In genomic region chr20:3749689-3750639, GRCh38 we compare ENCODE assay signal across 8 cellular contexts. TPM values are rescaled to one million over a fixed set of nuclear protein-coding genes. Genes with fewer than 3 reads are reported as not detected.
DNase-seq lines count a peak whose midpoint lies in the region; ATAC-seq and TF ChIP-seq lines count a peak whose summit lies in the region.

No MANE protein-coding gene starts in this region.

- H3K27me3 Mint-ChIP-seq in activated naive CD8-positive, alpha-beta T cell treated with anti-CD3 and anti-CD28 coated beads, Interleukin-2, amount 50 U/mL, for 24 hours, result peaks cover 8% of the 10 kb centered on the region
- H3K27me3 Mint-ChIP-seq in activated T-helper 2 cell treated with anti-CD3 and anti-CD28 coated beads, Interferon-gamma antibody, Interleukin-2, Interleukin-4, amounts not matched to agents 10 μg/mL and 5 μg/mL and 100 μg/mL, durations not matched to agents 14 hours and 24 hours and 36 hours (ENCODE audit: low read depth), result no peaks in the 10 kb centered on the region

- DNase-seq in NCI-H1694 treated with DMSO at 0.1 percent for 48 hours (lab: John Stamatoyannopoulos, UW) (peak; percentile 78), iPS-NIHi7 (ENCODE audit: extremely low spot score) (peak; percentile 85), NCI-H510A (lab: John Stamatoyannopoulos, UW) (no peak)
- peak; percentile 62 for DNase-seq in activated naive CD8-positive, alpha-beta T cell treated with anti-CD3 and anti-CD28 coated beads, Interleukin-2, amount 50 U/mL, for 24 hours
- peak; percentile 7 to 16 for DNase-seq in stimulated activated CD8-positive, alpha-beta memory T cell treated with anti-CD3 and anti-CD28 coated beads, Interleukin-7, amount 100 ng/mL, for 48 hours (ENCODE audit: extremely low read depth in 1 of 2, low read depth in 1 of 2)
- DNase-seq in activated T-helper 2 cell treated with anti-CD3 and anti-CD28 coated beads, Interferon-gamma antibody, Interleukin-2, Interleukin-4, amounts not matched to agents 10 μg/mL and 5 μg/mL and 100 μg/mL, durations not matched to agents 14 hours and 24 hours and 36 hours (ENCODE audit: low spot score), result no peak

- TF ChIP-seq CTCF in GM12872 (IDR thresholded peaks at IDR 0.05; ENCODE audit: insufficient read depth, low read depth, low read length), result peak; percentile 54

- no peaks in the 10 kb centered on the region for H3K9me3 Mint-ChIP-seq in activated naive CD8-positive, alpha-beta T cell treated with anti-CD3 and anti-CD28 coated beads, Interleukin-2, amount 50 U/mL, for 24 hours
- no peaks in the 10 kb centered on the region for H3K9me3 Mint-ChIP-seq in activated T-helper 2 cell treated with anti-CD3 and anti-CD28 coated beads, Interferon-gamma antibody, Interleukin-2, Interleukin-4, amounts not matched to agents 10 μg/mL and 5 μg/mL and 100 μg/mL, durations not matched to agents 14 hours and 24 hours and 36 hours

- ATAC-seq in activated naive CD8-positive, alpha-beta T cell treated with anti-CD3 and anti-CD28 coated beads, Interleukin-2, amount 50 U/mL, for 24 hours, result peak; percentile 25
- no peak for ATAC-seq in HG02610 (IDR thresholded peaks at IDR 0.05; ENCODE audit: unreplicated experiment)

- no peak overlapping the region for H3K4me3 Mint-ChIP-seq in activated naive CD8-positive, alpha-beta T cell treated with anti-CD3 and anti-CD28 coated beads, Interleukin-2, amount 50 U/mL, for 24 hours
- no peak overlapping the region for H3K4me3 Mint-ChIP-seq in activated T-helper 2 cell treated with anti-CD3 and anti-CD28 coated beads, Interferon-gamma antibody, Interleukin-2, Interleukin-4, amounts not matched to agents 10 μg/mL and 5 μg/mL and 100 μg/mL, durations not matched to agents 14 hours and 24 hours and 36 hours (ENCODE audit: low read depth)

- H3K4me1 Mint-ChIP-seq in activated naive CD8-positive, alpha-beta T cell treated with anti-CD3 and anti-CD28 coated beads, Interleukin-2, amount 50 U/mL, for 24 hours, result peaks cover 16% of the 10 kb centered on the region
- peaks cover 7% of the 10 kb centered on the region for H3K4me1 Mint-ChIP-seq in activated T-helper 2 cell treated with anti-CD3 and anti-CD28 coated beads, Interferon-gamma antibody, Interleukin-2, Interleukin-4, amounts not matched to agents 10 μg/mL and 5 μg/mL and 100 μg/mL, durations not matched to agents 14 hours and 24 hours and 36 hours (ENCODE audit: low read depth)

- intact Hi-C loops in activated T-helper 2 cell treated with anti-CD3 and anti-CD28 coated beads, Interferon-gamma antibody, Interleukin-2, Interleukin-4, amounts not matched to agents 10 μg/mL and 5 μg/mL and 100 μg/mL, durations not matched to agents 14 hours and 24 hours and 36 hours (cut with micrococcal nuclease), result no loop called here

- no peaks in the 10 kb centered on the region for H3K36me3 Mint-ChIP-seq in activated naive CD8-positive, alpha-beta T cell treated with anti-CD3 and anti-CD28 coated beads, Interleukin-2, amount 50 U/mL, for 24 hours (ENCODE audit: low read depth)
- H3K36me3 Mint-ChIP-seq in activated T-helper 2 cell treated with anti-CD3 and anti-CD28 coated beads, Interferon-gamma antibody, Interleukin-2, Interleukin-4, amounts not matched to agents 10 μg/mL and 5 μg/mL and 100 μg/mL, durations not matched to agents 14 hours and 24 hours and 36 hours (ENCODE audit: low read depth), result peaks cover 3% of the 10 kb centered on the region

- H3K27ac Mint-ChIP-seq in activated naive CD8-positive, alpha-beta T cell treated with anti-CD3 and anti-CD28 coated beads, Interleukin-2, amount 50 U/mL, for 24 hours, result no peak overlapping the region
- H3K27ac Mint-ChIP-seq in activated T-helper 2 cell treated with anti-CD3 and anti-CD28 coated beads, Interferon-gamma antibody, Interleukin-2, Interleukin-4, amounts not matched to agents 10 μg/mL and 5 μg/mL and 100 μg/mL, durations not matched to agents 14 hours and 24 hours and 36 hours, result no peak overlapping the region

RNA-seq across cellular contexts. Expression of gene HSPA12B, which starts 17.5 kb away (rescaled TPM):
- total RNA-seq in activated T-helper 2 cell treated with anti-CD3 and anti-CD28 coated beads, Interferon-gamma antibody, Interleukin-2, Interleukin-4, amounts not matched to agents 10 μg/mL and 5 μg/mL and 100 μg/mL, durations not matched to agents 14 hours and 24 hours and 36 hours, result 0.05 TPM in 1 of 2 replicates, not detected in the other

RNA-seq across cellular contexts. Expression of gene ADISSP, which starts 17.6 kb away (rescaled TPM):
- total RNA-seq in activated T-helper 2 cell treated with anti-CD3 and anti-CD28 coated beads, Interferon-gamma antibody, Interleukin-2, Interleukin-4, amounts not matched to agents 10 μg/mL and 5 μg/mL and 100 μg/mL, durations not matched to agents 14 hours and 24 hours and 36 hours, result 55.8 and 56.3 TPM in 2 replicates

RNA-seq across cellular contexts. Expression of gene SPEF1, which starts 31.3 kb away (rescaled TPM):
- not detected in 2 replicates for total RNA-seq in activated T-helper 2 cell treated with anti-CD3 and anti-CD28 coated beads, Interferon-gamma antibody, Interleukin-2, Interleukin-4, amounts not matched to agents 10 μg/mL and 5 μg/mL and 100 μg/mL, durations not matched to agents 14 hours and 24 hours and 36 hours

RNA-seq across cellular contexts. Expression of gene CENPB, which starts 36.6 kb away (rescaled TPM):
- 66.1 and 68.9 TPM in 2 replicates for total RNA-seq in activated T-helper 2 cell treated with anti-CD3 and anti-CD28 coated beads, Interferon-gamma antibody, Interleukin-2, Interleukin-4, amounts not matched to agents 10 μg/mL and 5 μg/mL and 100 μg/mL, durations not matched to agents 14 hours and 24 hours and 36 hours

RNA-seq across cellular contexts. Expression of gene SIGLEC1, which starts 37.6 kb away (rescaled TPM):
- not detected in 2 replicates for total RNA-seq in activated T-helper 2 cell treated with anti-CD3 and anti-CD28 coated beads, Interferon-gamma antibody, Interleukin-2, Interleukin-4, amounts not matched to agents 10 μg/mL and 5 μg/mL and 100 μg/mL, durations not matched to agents 14 hours and 24 hours and 36 hours

Comparison
In these comparisons a context has a peak if more than half of its experiments do, and no peak if none do; other contexts are left out.
1. DNase-seq: peak in NCI-H1694 treated with DMSO at 0.1 percent for 48 hours (single experiment), activated naive CD8-positive, alpha-beta T cell treated with anti-CD3 and anti-CD28 coated beads, Interleukin-2, amount 50 U/mL, for 24 hours (single experiment), iPS-NIHi7 (single experiment) and stimulated activated CD8-positive, alpha-beta memory T cell treated with anti-CD3 and anti-CD28 coated beads, Interleukin-7, amount 100 ng/mL, for 48 hours (2 of 2); none in activated T-helper 2 cell treated with anti-CD3 and anti-CD28 coated beads, Interferon-gamma antibody, Interleukin-2, Interleukin-4, amounts not matched to agents 10 μg/mL and 5 μg/mL and 100 μg/mL, durations not matched to agents 14 hours and 24 hours and 36 hours (single experiment) and NCI-H510A (single experiment).